In genomic region chr17:75516619-75517276, GRCh38 we compare ENCODE assay signal across 8 cellular contexts. TPM values are rescaled to one million over a fixed set of nuclear protein-coding genes. Genes with fewer than 3 reads are reported as not detected.
DNase-seq lines count a peak whose midpoint lies in the region; ATAC-seq, FAIRE-seq and TF ChIP-seq lines count a peak whose summit lies in the region.

No MANE protein-coding gene starts in this region.

- TF ChIP-seq RAD21 in neural cell (conservative IDR thresholded peaks at IDR 0.05), result no peak

- peaks cover 27% of the 10 kb centered on the region for H3K4me1 Mint-ChIP-seq in CD4-positive, alpha-beta T cell (ENCODE audit: low read depth)

- peak in 7 of 10 experiments; percentile 13 to 50 (median 15) for DNase-seq in CD4-positive, alpha-beta T cell
- DNase-seq in HT-29 (ENCODE audit: low spot score) (peak; percentile 32), epithelial cell of proximal tubule (ENCODE audit: low read depth) (no peak), HTR-8/SVneo (ENCODE audit: insufficient read length, low spot score) (no peak)
- peak; percentile 43 for DNase-seq in activated CD4-positive, alpha-beta T cell treated with anti-CD3 and anti-CD28 coated beads for 48 hours

- FAIRE-seq in HTR-8/SVneo (lab: Jason Lieb, UNC), result no peak

- peak overlapping the region; percentile 91 for H3K27ac Mint-ChIP-seq in CD4-positive, alpha-beta T cell

- no peaks in the 10 kb centered on the region for H3K27me3 Mint-ChIP-seq in CD4-positive, alpha-beta T cell

- POLR2A ChIA-PET in CD4-positive, alpha-beta T cell (lab: Charles Lee), result interaction anchor here (0.5 to 3.1 kb wide), 22 partner anchors 9 to 545 kb away, joined by 3 to 57 read pairs (median 6); partner anchors contain the start of genes GGA3, GRB2, HID1 and LLGL2

- no peaks in the 10 kb centered on the region for H3K9me3 Mint-ChIP-seq in CD4-positive, alpha-beta T cell

- H3K27ac ChIP-seq in CD4-positive, alpha-beta T cell (ENCODE audit: low read depth, low read length), result peak overlapping the region; percentile 3
- H3K27ac ChIP-seq in neural cell (ENCODE audit: low read length), result peak overlapping the region; percentile 34

- H3K4me3 ChIP-seq in epithelial cell of proximal tubule (ENCODE audit: low read depth, low read length), result peak overlapping the region; percentile 89
- peak overlapping the region; percentile 95 for H3K4me3 ChIP-seq in neural cell (ENCODE audit: low read length)

- H3K79me2 ChIP-seq in neural cell (replicated peaks; ENCODE audit: insufficient read depth, low read length), result peaks cover 17% of the 10 kb centered on the region

- peak; percentile 13 for ATAC-seq in CD4-positive, alpha-beta T cell (ENCODE audit: poor library complexity)
- ATAC-seq in GM19463 (IDR thresholded peaks at IDR 0.05; ENCODE audit: unreplicated experiment) (peak; percentile 17), GM18873 (IDR thresholded peaks at IDR 0.05; ENCODE audit: low FRiP score, unreplicated experiment) (no peak)

- H3K27me3 ChIP-seq in CD4-positive, alpha-beta T cell (ENCODE audit: control insufficient read depth, insufficient read depth, low read length), result peaks cover 10% of the 10 kb centered on the region
- no peaks in the 10 kb centered on the region for H3K27me3 ChIP-seq in neural cell (ENCODE audit: insufficient read depth, low read depth, low read length)

- H3K4me3 Mint-ChIP-seq in CD4-positive, alpha-beta T cell, result peak overlapping the region; percentile 85

- H4K20me1 ChIP-seq in neural cell (ENCODE audit: insufficient read depth), result no peaks in the 10 kb centered on the region

- H3K9me2 ChIP-seq in neural cell (ENCODE audit: insufficient read depth, low read length), result no peaks in the 10 kb centered on the region

- no peaks in the 10 kb centered on the region for H3F3A ChIP-seq in neural cell (ENCODE audit: insufficient read depth, low read length, poor library complexity, severe bottlenecking)

- H3K36me3 ChIP-seq in neural cell (ENCODE audit: insufficient read depth, low read length), result no peaks in the 10 kb centered on the region

- no peak overlapping the region for H2AFZ ChIP-seq in neural cell (ENCODE audit: low read depth, low read length)

- CTCF ChIA-PET in CD4-positive, alpha-beta T cell (lab: Charles Lee), result interaction anchor here (0.8 to 2.1 kb wide), 9 partner anchors 8 to 247 kb away, joined by 3 to 26 read pairs (median 4); partner anchors contain the start of genes GRB2, LLGL2, MIF4GD and SLC25A19

- H3K9ac ChIP-seq in neural cell (ENCODE audit: low read length), result peak overlapping the region; percentile 66

- H3K4me2 ChIP-seq in neural cell (ENCODE audit: low read length), result peak overlapping the region; percentile 89

- no peak for TF ChIP-seq EP300 in neural cell (conservative IDR thresholded peaks at IDR 0.05; ENCODE audit: poor library complexity, severe bottlenecking)

- no peaks in the 10 kb centered on the region for H3K9me3 ChIP-seq in CD4-positive, alpha-beta T cell (ENCODE audit: control insufficient read depth, low read length)
- no peaks in the 10 kb centered on the region for H3K9me3 ChIP-seq in neural cell (ENCODE audit: low read length)

- peaks cover 32% of the 10 kb centered on the region for H3K36me3 Mint-ChIP-seq in CD4-positive, alpha-beta T cell (ENCODE audit: low read depth)

- no peak for TF ChIP-seq CTCF in CD4-positive, alpha-beta T cell (IDR thresholded peaks at IDR 0.05)
- TF ChIP-seq CTCF in epithelial cell of proximal tubule (conservative IDR thresholded peaks at IDR 0.05; ENCODE audit: low read depth, low read length), result no peak
- no peak for TF ChIP-seq CTCF in neural cell (IDR thresholded peaks at IDR 0.05; ENCODE audit: poor library complexity, severe bottlenecking)

- intact Hi-C loops in CD4-positive, alpha-beta T cell (cut with DNase I, micrococcal nuclease), result loop anchor here (1.0 to 2.0 kb wide), 4 partner anchors 9 to 228 kb away; partner anchors contain the start of genes GRB2 (in 1 of the 2), LLGL2 (in 1 of the 2) and SLC25A19 (in 1 of the 2)

TF ChIP-seq in neural cell, 6 proteins besides CTCF, POLR2A, EP300 and RAD21:
- no peak for TF ChIP-seq TAF1 (IDR thresholded peaks at IDR 0.05; ENCODE audit: low read depth)
- TF ChIP-seq POLR2AphosphoS5 (IDR thresholded peaks at IDR 0.05), result no peak
- TF ChIP-seq MXI1 (conservative IDR thresholded peaks at IDR 0.05; ENCODE audit: poor library complexity, severe bottlenecking), result peak; percentile 78

RNA-seq across cellular contexts. Expression of gene TSEN54, which starts 0.4 kb away (rescaled TPM):
- total RNA-seq in CD4-positive, alpha-beta T cell, result 10 to 100 TPM; 73.3 to 78.7 TPM
- 108 and 134 TPM in 2 replicates for total RNA-seq in HT-29 (2014; rRNA removed; shearing (Covaris generic))
- 24.0 and 41.7 TPM in 2 replicates for total RNA-seq in epithelial cell of proximal tubule
- 32.2 and 37.7 TPM in 2 replicates for polyA plus RNA-seq in neural cell
- 10.4 and 23.9 TPM in 2 replicates for polyA minus RNA-seq in neural cell

RNA-seq across cellular contexts. Expression of gene CASKIN2, which starts 1.4 kb away (rescaled TPM):
- total RNA-seq in CD4-positive, alpha-beta T cell, result under 1 TPM; 0.17 to 0.25 TPM
- 12.3 and 13.6 TPM in 2 replicates for total RNA-seq in HT-29 (2014; rRNA removed; shearing (Covaris generic))
- 9.5 and 12.2 TPM in 2 replicates for total RNA-seq in epithelial cell of proximal tubule
- polyA plus RNA-seq in neural cell, result 2.8 and 4.2 TPM in 2 replicates
- 11.9 and 12.4 TPM in 2 replicates for polyA minus RNA-seq in neural cell

RNA-seq across cellular contexts. Expression of gene LLGL2, which starts 8.7 kb away (rescaled TPM):
- 10 to 100 TPM; 31.2 to 34.2 TPM for total RNA-seq in CD4-positive, alpha-beta T cell
- 162 and 184 TPM in 2 replicates for total RNA-seq in HT-29 (2014; rRNA removed; shearing (Covaris generic))
- 37.0 and 64.7 TPM in 2 replicates for total RNA-seq in epithelial cell of proximal tubule
- polyA plus RNA-seq in neural cell, result 0.95 and 4.2 TPM in 2 replicates
- polyA minus RNA-seq in neural cell, result 0.49 TPM in 1 of 2 replicates, not detected in the other

Comparison
In these comparisons a context has a peak if more than half of its experiments do, and no peak if none do; other contexts are left out.
1. DNase-seq: peak in CD4-positive, alpha-beta T cell (7 of 10), HT-29 (single experiment) and activated CD4-positive, alpha-beta T cell treated with anti-CD3 and anti-CD28 coated beads for 48 hours (single experiment); none in epithelial cell of proximal tubule (single experiment) and HTR-8/SVneo (single experiment).